1 cellular context compared by ENCODE assay signal in the genomic region with DNA sequence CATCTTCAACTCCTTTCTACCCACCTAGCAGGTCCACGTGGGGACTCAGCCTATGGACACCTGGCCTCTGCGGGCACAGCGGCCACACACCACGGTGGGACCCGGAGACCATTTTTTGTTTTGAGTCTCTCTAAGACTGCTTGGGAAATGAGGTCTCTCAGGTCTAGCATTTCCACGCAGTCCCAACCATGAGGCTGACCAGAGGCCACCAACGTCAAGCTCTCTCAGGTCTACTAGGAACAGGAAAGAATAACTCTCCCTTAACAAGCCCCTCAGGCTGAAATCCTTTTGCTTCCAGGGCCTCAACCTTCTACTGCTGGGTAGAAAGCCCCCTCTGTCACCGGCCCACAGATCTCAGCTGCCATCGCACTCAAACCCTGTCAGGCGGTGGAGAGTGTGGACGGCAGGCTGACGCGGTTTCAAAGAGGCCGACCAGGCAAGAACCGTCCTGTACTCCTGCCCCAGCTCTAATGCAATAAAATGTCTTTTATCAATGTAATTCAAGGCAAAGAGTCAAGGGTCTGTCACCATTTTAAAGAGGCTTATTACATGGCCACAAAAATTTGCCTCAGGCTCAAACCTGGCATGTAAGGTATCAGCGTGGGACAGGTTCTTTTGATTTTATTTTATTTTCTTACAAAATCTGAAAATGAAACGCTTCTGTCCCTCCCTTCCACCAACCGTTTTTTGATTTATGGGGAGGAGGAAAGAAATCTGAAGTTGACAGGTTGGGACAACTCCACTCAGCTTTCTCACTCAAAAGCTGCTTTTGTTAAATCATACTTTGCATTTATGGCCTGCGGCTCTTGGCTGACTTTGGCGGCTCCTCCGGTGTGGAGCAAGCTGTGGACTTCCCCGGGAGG.
TF ChIP-seq lines count a peak whose summit lies in the region.

No MANE protein-coding gene starts in this region.

TF ChIP-seq in HEK293, 187 proteins besides CTCF, POLR2A, EP300 and RAD21:
- TF ChIP-seq MYNN (tag by site-specific recombination; IDR thresholded peaks at IDR 0.05; ENCODE audit: borderline replicate concordance) (no peak), SP7 (tag by site-specific recombination; IDR thresholded peaks at IDR 0.05) (0 out of 2 replicates have a peak, but pooled peaks have one; percentile 18), SP2 (tag by site-specific recombination; IDR thresholded peaks at IDR 0.05) (no peak), ZNF311 (tag by site-specific recombination; IDR thresholded peaks at IDR 0.05; ENCODE audit: borderline replicate concordance) (no peak), TCF7L2 (IDR thresholded peaks at IDR 0.05; ENCODE audit: borderline replicate concordance, low read depth, low read length) (peak; percentile 91), ZNF843 (tag by site-specific recombination; IDR thresholded peaks at IDR 0.05) (no peak), OSR2 (tag by site-specific recombination; IDR thresholded peaks at IDR 0.05) (no peak), ZNF777 (tag by site-specific recombination; IDR thresholded peaks at IDR 0.05; ENCODE audit: borderline replicate concordance) (no peak), ZIC2 (tag by site-specific recombination; IDR thresholded peaks at IDR 0.05) (peak; percentile 52), ZNF132 (tag by site-specific recombination; IDR thresholded peaks at IDR 0.05; ENCODE audit: borderline replicate concordance) (no peak), ZNF510 (tag by site-specific recombination; IDR thresholded peaks at IDR 0.05; ENCODE audit: insufficient replicate concordance) (no peak), TSHZ1 (tag by site-specific recombination; IDR thresholded peaks at IDR 0.05; ENCODE audit: borderline replicate concordance) (no peak), ZNF555 (tag by site-specific recombination; conservative IDR thresholded peaks at IDR 0.05) (no peak), ZNF76 (tag by site-specific recombination; IDR thresholded peaks at IDR 0.05; ENCODE audit: borderline replicate concordance, low read depth) (no peak), SP3 (tag by site-specific recombination; IDR thresholded peaks at IDR 0.05) (no peak), ZNF335 (tag by site-specific recombination; conservative IDR thresholded peaks at IDR 0.05) (no peak), ZNF223 (tag by site-specific recombination; IDR thresholded peaks at IDR 0.05) (no peak), ZSCAN23 (tag by site-specific recombination; IDR thresholded peaks at IDR 0.05) (no peak), KLF8 (tag by site-specific recombination; IDR thresholded peaks at IDR 0.05) (no peak), ZNF521 (tag by site-specific recombination; IDR thresholded peaks at IDR 0.05) (no peak), FEZF1 (tag by site-specific recombination; IDR thresholded peaks at IDR 0.05) (0 out of 2 replicates have a peak, but pooled peaks have one; percentile 10), ZNF157 (tag by site-specific recombination; IDR thresholded peaks at IDR 0.05) (no peak), ZBTB1 (tag by site-specific recombination; IDR thresholded peaks at IDR 0.05) (no peak), SALL2 (tag by site-specific recombination; IDR thresholded peaks at IDR 0.05; ENCODE audit: borderline replicate concordance) (no peak), SCRT1 (tag by site-specific recombination; IDR thresholded peaks at IDR 0.05; ENCODE audit: borderline replicate concordance) (no peak), ZNF768 (tag by site-specific recombination; IDR thresholded peaks at IDR 0.05) (no peak), ZNF202 (tag by site-specific recombination; IDR thresholded peaks at IDR 0.05; ENCODE audit: borderline replicate concordance) (no peak)
- TF ChIP-seq, protein P1, sequence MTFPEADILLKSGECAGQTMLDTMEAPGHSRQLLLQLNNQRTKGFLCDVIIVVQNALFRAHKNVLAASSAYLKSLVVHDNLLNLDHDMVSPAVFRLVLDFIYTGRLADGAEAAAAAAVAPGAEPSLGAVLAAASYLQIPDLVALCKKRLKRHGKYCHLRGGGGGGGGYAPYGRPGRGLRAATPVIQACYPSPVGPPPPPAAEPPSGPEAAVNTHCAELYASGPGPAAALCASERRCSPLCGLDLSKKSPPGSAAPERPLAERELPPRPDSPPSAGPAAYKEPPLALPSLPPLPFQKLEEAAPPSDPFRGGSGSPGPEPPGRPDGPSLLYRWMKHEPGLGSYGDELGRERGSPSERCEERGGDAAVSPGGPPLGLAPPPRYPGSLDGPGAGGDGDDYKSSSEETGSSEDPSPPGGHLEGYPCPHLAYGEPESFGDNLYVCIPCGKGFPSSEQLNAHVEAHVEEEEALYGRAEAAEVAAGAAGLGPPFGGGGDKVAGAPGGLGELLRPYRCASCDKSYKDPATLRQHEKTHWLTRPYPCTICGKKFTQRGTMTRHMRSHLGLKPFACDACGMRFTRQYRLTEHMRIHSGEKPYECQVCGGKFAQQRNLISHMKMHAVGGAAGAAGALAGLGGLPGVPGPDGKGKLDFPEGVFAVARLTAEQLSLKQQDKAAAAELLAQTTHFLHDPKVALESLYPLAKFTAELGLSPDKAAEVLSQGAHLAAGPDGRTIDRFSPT (tag by site-specific recombination; IDR thresholded peaks at IDR 0.05): no peak
- TF ChIP-seq, protein P2, sequence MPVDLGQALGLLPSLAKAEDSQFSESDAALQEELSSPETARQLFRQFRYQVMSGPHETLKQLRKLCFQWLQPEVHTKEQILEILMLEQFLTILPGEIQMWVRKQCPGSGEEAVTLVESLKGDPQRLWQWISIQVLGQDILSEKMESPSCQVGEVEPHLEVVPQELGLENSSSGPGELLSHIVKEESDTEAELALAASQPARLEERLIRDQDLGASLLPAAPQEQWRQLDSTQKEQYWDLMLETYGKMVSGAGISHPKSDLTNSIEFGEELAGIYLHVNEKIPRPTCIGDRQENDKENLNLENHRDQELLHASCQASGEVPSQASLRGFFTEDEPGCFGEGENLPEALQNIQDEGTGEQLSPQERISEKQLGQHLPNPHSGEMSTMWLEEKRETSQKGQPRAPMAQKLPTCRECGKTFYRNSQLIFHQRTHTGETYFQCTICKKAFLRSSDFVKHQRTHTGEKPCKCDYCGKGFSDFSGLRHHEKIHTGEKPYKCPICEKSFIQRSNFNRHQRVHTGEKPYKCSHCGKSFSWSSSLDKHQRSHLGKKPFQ (tag by site-specific recombination; IDR thresholded peaks at IDR 0.05): no peak
- TF ChIP-seq, protein P3, sequence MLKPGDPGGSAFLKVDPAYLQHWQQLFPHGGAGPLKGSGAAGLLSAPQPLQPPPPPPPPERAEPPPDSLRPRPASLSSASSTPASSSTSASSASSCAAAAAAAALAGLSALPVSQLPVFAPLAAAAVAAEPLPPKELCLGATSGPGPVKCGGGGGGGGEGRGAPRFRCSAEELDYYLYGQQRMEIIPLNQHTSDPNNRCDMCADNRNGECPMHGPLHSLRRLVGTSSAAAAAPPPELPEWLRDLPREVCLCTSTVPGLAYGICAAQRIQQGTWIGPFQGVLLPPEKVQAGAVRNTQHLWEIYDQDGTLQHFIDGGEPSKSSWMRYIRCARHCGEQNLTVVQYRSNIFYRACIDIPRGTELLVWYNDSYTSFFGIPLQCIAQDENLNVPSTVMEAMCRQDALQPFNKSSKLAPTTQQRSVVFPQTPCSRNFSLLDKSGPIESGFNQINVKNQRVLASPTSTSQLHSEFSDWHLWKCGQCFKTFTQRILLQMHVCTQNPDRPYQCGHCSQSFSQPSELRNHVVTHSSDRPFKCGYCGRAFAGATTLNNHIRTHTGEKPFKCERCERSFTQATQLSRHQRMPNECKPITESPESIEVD (tag by site-specific recombination; IDR thresholded peaks at IDR 0.05): peak; percentile 54
